In genomic region chr9:76403352-76403751, GRCh38 we compare ENCODE assay signal across 8 cellular contexts. TPM values are rescaled to one million over a fixed set of nuclear protein-coding genes. Genes with fewer than 3 reads are reported as not detected.
DNase-seq lines count a peak whose midpoint lies in the region; ATAC-seq, FAIRE-seq and TF ChIP-seq lines count a peak whose summit lies in the region.

No MANE protein-coding gene starts in this region.

- BruUV-seq in Panc1 (replicated peaks; lab: Mats Ljungman, UMichigan), result no TSS peak

- intact Hi-C loops in Panc1 (cut with micrococcal nuclease; ENCODE audit: unreplicated experiment), result no loop called here

- H3K9me3 Mint-ChIP-seq in chondrocyte (ENCODE audit: low read depth), result no peaks in the 10 kb centered on the region

- H3K9me3 ChIP-seq in Panc1 (ENCODE audit: control insufficient read depth, insufficient read depth, low read depth, low read length), result no peaks in the 10 kb centered on the region

- no peaks in the 10 kb centered on the region for H3K4me1 ChIP-seq in Panc1 (ENCODE audit: control insufficient read depth, insufficient read depth, low read length)

- POLR2A ChIA-PET in Panc1 (lab: Charles Lee), result no interaction called here

- peak; percentile 89 for ATAC-seq in GM19452 (IDR thresholded peaks at IDR 0.05; ENCODE audit: unreplicated experiment)
- ATAC-seq in HG03432 (IDR thresholded peaks at IDR 0.05; ENCODE audit: unreplicated experiment), result peak; percentile 91
- peak; percentile 48; the same call in 1 of the 2 replicates for ATAC-seq in Panc1

- no peaks in the 10 kb centered on the region for H3K36me3 Mint-ChIP-seq in chondrocyte (ENCODE audit: low read depth)

- TF ChIP-seq CTCF in Panc1 (IDR thresholded peaks at IDR 0.05), result peak; percentile 50
- TF ChIP-seq CTCF in chondrocyte (IDR thresholded peaks at IDR 0.05), result peak; percentile 86

- no peaks in the 10 kb centered on the region for H3K27me3 Mint-ChIP-seq in chondrocyte (ENCODE audit: low read depth)

- CTCF ChIA-PET in Panc1 (lab: Charles Lee), result no interaction called here

- no peak overlapping the region for H3K4me3 ChIP-seq in Panc1 (ENCODE audit: low read depth in 2 of 2, low read length in 2 of 2)

- H3K27me3 ChIP-seq in Panc1 (ENCODE audit: control insufficient read depth, insufficient read depth, low read length), result no peaks in the 10 kb centered on the region

- peak overlapping the region; percentile 0 for H3K4me3 Mint-ChIP-seq in chondrocyte (ENCODE audit: unreplicated experiment)

- in situ Hi-C loops in Panc1 (cut with HindIII; ENCODE audit: low pct_unique_long_range_greater_than_20kb, low sequenced_read_pairs), result no loop called here

- peak; percentile 6 for DNase-seq in NCI-H2171 treated with DMSO at 0.1 percent for 48 hours (lab: John Stamatoyannopoulos, UW)
- DNase-seq in NCI-H2171 (lab: John Stamatoyannopoulos, UW), result no peak
- DNase-seq in Panc1 (ENCODE audit: low read depth, low spot score), result no peak
- no peak for DNase-seq in chondrocyte (ENCODE audit: low spot score)
- peak; percentile 86 to 87 for DNase-seq in lung microvascular endothelial cell (ENCODE audit: low read depth in 2 of 2)
- peak; percentile 49 for DNase-seq in urothelium cell line (ENCODE audit: low spot score)

- H3K27ac ChIP-seq in Panc1 (ENCODE audit: low read length), result no peak overlapping the region

- H3K27ac Mint-ChIP-seq in chondrocyte (ENCODE audit: unreplicated experiment), result peak overlapping the region; percentile 76

- H3K4me1 Mint-ChIP-seq in chondrocyte (ENCODE audit: low read depth), result peaks cover 14% of the 10 kb centered on the region

- H3K36me3 ChIP-seq in Panc1 (ENCODE audit: control insufficient read depth, insufficient read depth, low read length), result no peaks in the 10 kb centered on the region

- FAIRE-seq in urothelium cell line (lab: Jason Lieb, UNC), result no peak

RNA-seq across cellular contexts. Expression of gene RFK, which starts 9.1 kb away (rescaled TPM):
- 33.2 TPM for total RNA-seq in Panc1 (2021; ENCODE audit: unreplicated experiment)
- 14.4 TPM for polyA plus RNA-seq in Panc1 (2012; ENCODE audit: insufficient read length)
- total RNA-seq in chondrocyte, result 14.3 to 18.1 TPM (median 15.6 TPM) in 3 replicates
- 37.3 and 53.4 TPM in 2 replicates for total RNA-seq in lung microvascular endothelial cell

RNA-seq across cellular contexts. Expression of gene GCNT1, which starts 55.6 kb away (rescaled TPM):
- total RNA-seq in Panc1 (2021; ENCODE audit: unreplicated experiment) (0.28 TPM), chondrocyte (10.3 to 40.2 TPM (median 11.0 TPM) in 3 replicates), lung microvascular endothelial cell (5.0 and 11.1 TPM in 2 replicates)
- polyA plus RNA-seq in Panc1 (2012; ENCODE audit: insufficient read length), result 0.16 TPM

Comparison
In these comparisons a context has a peak if more than half of its experiments do, and no peak if none do; other contexts are left out.
1. DNase-seq: peak in NCI-H2171 treated with DMSO at 0.1 percent for 48 hours (single experiment), lung microvascular endothelial cell (2 of 2) and urothelium cell line (single experiment); none in NCI-H2171 (single experiment), Panc1 (single experiment) and chondrocyte (single experiment).
2. Peak in every context shown above with its lines, with median percentiles within 50 percentile points of each other: ATAC-seq.